In the genomic region with DNA sequence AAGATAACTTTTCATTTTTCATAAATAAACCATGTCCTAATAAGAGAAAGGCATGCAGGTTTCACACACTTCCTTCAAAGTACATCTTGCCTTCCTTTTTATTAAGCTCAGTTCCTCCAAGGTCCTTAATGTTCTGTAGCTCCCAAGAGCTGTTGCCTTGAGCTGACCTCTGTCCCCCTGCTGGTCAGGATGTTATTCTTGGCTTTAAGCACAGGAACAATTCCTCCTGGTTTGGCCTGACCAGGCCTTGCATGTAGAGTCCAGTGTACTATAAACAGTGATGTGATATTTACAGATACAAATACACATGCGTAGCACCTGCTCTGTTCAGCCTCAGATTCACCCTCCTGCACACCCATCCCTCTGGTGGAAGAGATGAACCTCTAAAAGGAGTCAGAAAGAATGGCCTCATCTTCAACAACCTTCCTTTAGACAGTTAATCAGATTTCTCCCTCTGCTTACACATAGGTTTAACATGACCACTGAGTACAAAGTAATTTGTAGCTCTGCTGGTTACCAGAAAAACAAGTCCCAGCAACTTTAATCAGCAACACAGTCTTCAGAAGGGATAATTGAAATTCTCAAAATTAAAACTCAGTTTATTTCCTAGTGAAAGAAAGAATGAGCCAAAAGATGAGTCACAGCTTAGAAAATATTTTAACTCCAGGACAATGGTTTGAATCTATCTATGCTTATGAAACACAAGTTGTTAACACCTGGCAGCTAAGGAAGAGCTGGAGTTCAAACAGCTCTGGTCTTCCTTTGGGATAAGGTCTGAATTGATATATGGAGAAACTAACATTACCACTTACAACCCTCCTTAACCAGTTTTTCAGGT, we compare ENCODE assay signal across 9 cellular contexts. TPM values are rescaled to one million over a fixed set of nuclear protein-coding genes. Genes with fewer than 3 reads are reported as not detected.
DNase-seq lines count a peak whose midpoint lies in the region; ATAC-seq lines count a peak whose summit lies in the region.
"Had no signal": no experiment of that assay in that cellular context is flagged by ENCODE, and none has a peak within 500 bp of the region (broad histone marks: within the 10 kb centered on the region; RNA-seq: fewer than 3 reads in every experiment).

No MANE protein-coding gene starts in this region.

- H3K9me2 ChIP-seq in Karpas-422 (replicated peaks; ENCODE audit: insufficient read depth, low read length) = no peaks in the 10 kb centered on the region

- H3K27ac ChIP-seq in CD4-positive, alpha-beta memory T cell (ENCODE audit: low read depth, low read length) = no peak overlapping the region
- peak overlapping the region; percentile 36; the same call in 1 of the 2 replicates for H3K27ac ChIP-seq in Karpas-422 (ENCODE audit: low read length)
- H3K27ac ChIP-seq: neutrophil had no signal

- no peaks in the 10 kb centered on the region for H3K27me3 ChIP-seq in CD4-positive, alpha-beta memory T cell (ENCODE audit: insufficient read depth, low read length)
- H3K27me3 ChIP-seq in Karpas-422 (ENCODE audit: low read length) = no peaks in the 10 kb centered on the region
- H3K27me3 ChIP-seq: neutrophil had no signal

- no peak for DNase-seq in CD4-positive, alpha-beta memory T cell
- DNase-seq in Karpas-422 (no peak), astrocyte of the hippocampus (ENCODE audit: low read depth, low spot score) (peak; percentile 62), iPS-NIHi7 (ENCODE audit: extremely low spot score) (peak; percentile 55)
- no peak for DNase-seq in stimulated activated effector memory CD8-positive, alpha-beta T cell treated with anti-CD3 and anti-CD28 coated beads, Interleukin-12 subunit alpha, Interleukin-12 subunit beta, amount 100 ng/mL, for 72 hours (ENCODE audit: low spot score in 2 of 2)
- DNase-seq in activated T-cell treated with anti-CD3 and anti-CD28 coated beads, Interleukin-2, amount 50 U/mL, for 1 hour = no peak
- no peak for DNase-seq in NK-92 treated with Interleukin-12 subunit alpha and Interleukin-12 subunit beta, amount 100 ng/mL, for 24 hours (lab: John Stamatoyannopoulos, UW)

- H3K36me3 ChIP-seq in CD4-positive, alpha-beta memory T cell (ENCODE audit: insufficient read depth, low read length) = no peaks in the 10 kb centered on the region
- no peaks in the 10 kb centered on the region for H3K36me3 ChIP-seq in Karpas-422 (ENCODE audit: insufficient read depth, low read length)
- H3K36me3 ChIP-seq: neutrophil had no signal

- CTCF ChIA-PET in CD4-positive, alpha-beta memory T cell (lab: Charles Lee; ENCODE audit: partially characterized antibody) = interaction anchor here (0.9 to 1.6 kb wide), 3 partner anchors 8 to 165 kb away, joined by 3 to 6 read pairs (median 3); no protein-coding TSS in a partner anchor

- no peaks in the 10 kb centered on the region for H3K4me1 ChIP-seq in CD4-positive, alpha-beta memory T cell (ENCODE audit: insufficient read depth, low read length)
- peaks cover 14% of the 10 kb centered on the region for H3K4me1 ChIP-seq in Karpas-422 (ENCODE audit: low read length)

- no peak overlapping the region for H3K9ac ChIP-seq in Karpas-422 (ENCODE audit: low read length)

- H4K20me1 ChIP-seq in Karpas-422 (ENCODE audit: insufficient read depth, low read depth, low read length) = no peaks in the 10 kb centered on the region

- intact Hi-C loops in CD4-positive, alpha-beta memory T cell (cut with micrococcal nuclease) = no loop called here

- peaks cover 0 to 5% of the 10 kb centered on the region in 2 donors for H3K36me3 Mint-ChIP-seq in CD4-positive, alpha-beta memory T cell
- H3K36me3 Mint-ChIP-seq in stimulated activated effector memory CD8-positive, alpha-beta T cell treated with anti-CD3 and anti-CD28 coated beads, Interleukin-12 subunit alpha, Interleukin-12 subunit beta, amount 100 ng/mL, for 72 hours = peaks cover 23% of the 10 kb centered on the region

- H2AFZ ChIP-seq in Karpas-422 (ENCODE audit: low read length) = no peak overlapping the region

- no peak overlapping the region for H3K4me3 ChIP-seq in CD4-positive, alpha-beta memory T cell (ENCODE audit: low read length in 2 of 2)
- no peak overlapping the region for H3K4me3 ChIP-seq in Karpas-422 (ENCODE audit: low read length)

- peaks cover 16 to 35% (median 26%) of the 10 kb centered on the region in 4 donors for H3K4me1 Mint-ChIP-seq in CD4-positive, alpha-beta memory T cell
- peaks cover 16% of the 10 kb centered on the region for H3K4me1 Mint-ChIP-seq in stimulated activated effector memory CD8-positive, alpha-beta T cell treated with anti-CD3 and anti-CD28 coated beads, Interleukin-12 subunit alpha, Interleukin-12 subunit beta, amount 100 ng/mL, for 72 hours

- H3K9me3 ChIP-seq in CD4-positive, alpha-beta memory T cell (ENCODE audit: control insufficient read depth in 1 of 2, low read length in 2 of 2) = no peaks in the 10 kb centered on the region
- no peaks in the 10 kb centered on the region for H3K9me3 ChIP-seq in Karpas-422 (ENCODE audit: low read length)
- H3K9me3 ChIP-seq: neutrophil had no signal

- POLR2A ChIA-PET in CD4-positive, alpha-beta memory T cell (lab: Charles Lee; ENCODE audit: partially characterized antibody) = interaction anchor here (1.4 kb wide), 1 partner anchor 46 kb away, joined by 5 read pairs; the partner anchor contains the start of gene PTPN9

- no peak for ATAC-seq in stimulated activated effector memory CD8-positive, alpha-beta T cell treated with anti-CD3 and anti-CD28 coated beads, Interleukin-12 subunit alpha, Interleukin-12 subunit beta, amount 100 ng/mL, for 72 hours
- no peak for ATAC-seq in HG03097 (IDR thresholded peaks at IDR 0.05; ENCODE audit: low FRiP score, unreplicated experiment)

- peaks cover 85% of the 10 kb centered on the region for H3K79me2 ChIP-seq in Karpas-422 (ENCODE audit: low read length)

- H3K9me3 Mint-ChIP-seq in CD4-positive, alpha-beta memory T cell = no peaks in the 10 kb centered on the region
- H3K9me3 Mint-ChIP-seq in stimulated activated effector memory CD8-positive, alpha-beta T cell treated with anti-CD3 and anti-CD28 coated beads, Interleukin-12 subunit alpha, Interleukin-12 subunit beta, amount 100 ng/mL, for 72 hours = no peaks in the 10 kb centered on the region

- H3K27ac Mint-ChIP-seq in CD4-positive, alpha-beta memory T cell = peak overlapping the region in 5 of 7 donors; percentile 17 to 73 (median 50)
- peak overlapping the region; percentile 51 for H3K27ac Mint-ChIP-seq in stimulated activated effector memory CD8-positive, alpha-beta T cell treated with anti-CD3 and anti-CD28 coated beads, Interleukin-12 subunit alpha, Interleukin-12 subunit beta, amount 100 ng/mL, for 72 hours

- H3K27me3 Mint-ChIP-seq in CD4-positive, alpha-beta memory T cell = no peaks in the 10 kb centered on the region

- H3K4me3 Mint-ChIP-seq in CD4-positive, alpha-beta memory T cell = no peak overlapping the region
- no peak overlapping the region for H3K4me3 Mint-ChIP-seq in stimulated activated effector memory CD8-positive, alpha-beta T cell treated with anti-CD3 and anti-CD28 coated beads, Interleukin-12 subunit alpha, Interleukin-12 subunit beta, amount 100 ng/mL, for 72 hours

- H3K4me2 ChIP-seq in Karpas-422 (ENCODE audit: low read depth, low read length, poor library complexity, severe bottlenecking) = no peak overlapping the region

RNA-seq across cellular contexts. Expression of gene PTPN9, which starts 46.5 kb away (rescaled TPM):
- 10 to 100 TPM; 15.9 to 16.6 TPM for total RNA-seq in CD4-positive, alpha-beta memory T cell
- polyA plus RNA-seq in CD4-positive, alpha-beta memory T cell = 10 to 100 TPM; 26.5 to 31.7 TPM
- total RNA-seq in Karpas-422 (2014; rRNA removed; shearing (Covaris generic); ENCODE audit: low replicate concordance) = 22.4 and 31.2 TPM in 2 replicates

Comparison
In these comparisons a context has a peak if more than half of its experiments do, and no peak if none do; other contexts are left out.
1. DNase-seq: peak in astrocyte of the hippocampus (single experiment) and iPS-NIHi7 (single experiment); none in CD4-positive, alpha-beta memory T cell (0 of 5), Karpas-422 (single experiment), stimulated activated effector memory CD8-positive, alpha-beta T cell treated with anti-CD3 and anti-CD28 coated beads, Interleukin-12 subunit alpha, Interleukin-12 subunit beta, amount 100 ng/mL, for 72 hours (0 of 2), activated T-cell treated with anti-CD3 and anti-CD28 coated beads, Interleukin-2, amount 50 U/mL, for 1 hour (single experiment) and NK-92 treated with Interleukin-12 subunit alpha and Interleukin-12 subunit beta, amount 100 ng/mL, for 24 hours (single experiment).